Comparison of ENCODE assay signal across 15 cellular contexts in the genomic region with DNA sequence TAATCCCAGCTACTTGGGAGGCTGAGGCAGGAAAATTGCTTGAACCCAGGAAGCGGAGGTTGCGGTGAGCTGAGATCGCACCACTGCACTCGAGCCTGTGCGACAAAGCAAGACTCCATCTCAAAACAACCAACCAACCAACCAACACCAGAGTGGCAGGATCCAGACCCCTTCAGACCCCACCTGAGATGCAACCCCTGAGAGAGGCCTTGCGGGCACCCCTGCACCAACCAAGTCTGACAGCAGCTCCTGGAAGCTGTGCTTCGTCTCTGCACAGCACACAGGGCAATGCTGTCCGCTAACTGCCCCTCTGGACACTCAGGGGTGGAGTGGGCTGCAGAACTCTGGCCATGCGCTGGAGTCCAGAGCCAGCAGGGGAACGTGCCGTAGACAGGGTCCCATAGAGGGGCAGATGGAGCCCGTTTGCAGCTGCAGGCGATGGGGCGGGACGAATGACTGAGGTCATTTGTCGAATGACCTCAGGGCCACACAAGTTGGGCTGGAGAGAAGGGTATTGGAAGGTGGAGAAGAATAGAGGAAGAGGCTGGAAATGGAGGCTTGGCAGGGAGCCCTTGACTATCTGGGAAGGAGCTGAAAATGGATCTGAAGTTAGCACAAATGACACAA.
DNase-seq lines count a peak whose midpoint lies in the region; ATAC-seq, FAIRE-seq and TF ChIP-seq lines count a peak whose summit lies in the region.
"Had no signal": no experiment of that assay in that cellular context is flagged by ENCODE, and none has a peak within 500 bp of the region (broad histone marks: within the 10 kb centered on the region; RNA-seq: fewer than 3 reads in every experiment).

No MANE protein-coding gene starts in this region.

- no peak overlapping the region for H4K8ac ChIP-seq in neuronal stem cell (ENCODE audit: low read depth, low read length)

- no peak overlapping the region for H2AFZ ChIP-seq in neuronal stem cell (ENCODE audit: low read length)

- no peak overlapping the region for H2BK120ac ChIP-seq in neuronal stem cell (ENCODE audit: low read depth, low read length)

- H2AK5ac ChIP-seq in neuronal stem cell (ENCODE audit: low read depth, low read length) = no peak overlapping the region

- H3K9me3 ChIP-seq in kidney (ENCODE audit: control insufficient read depth in 1 of 2, low read length in 2 of 2) = no peaks in the 10 kb centered on the region
- H3K9me3 ChIP-seq in neuronal stem cell (replicated peaks in 1 of 2; ENCODE audit: control insufficient read depth in 2 of 2, insufficient read depth in 1 of 2, low read depth in 1 of 2, low read length in 2 of 2) = no peaks in the 10 kb centered on the region
- H3K9me3 ChIP-seq in CD8-positive, alpha-beta T cell (ENCODE audit: low read length) = no peaks in the 10 kb centered on the region
- H3K9me3 ChIP-seq: BE2C had no signal

- no peak for ATAC-seq in WTC11
- ATAC-seq in CD8-positive, alpha-beta T cell = no peak
- ATAC-seq in HG03039 (IDR thresholded peaks at IDR 0.05; ENCODE audit: unreplicated experiment) = no peak
- no peak for ATAC-seq in GM21786 (IDR thresholded peaks at IDR 0.05; ENCODE audit: unreplicated experiment)

- H3K4me2 ChIP-seq in neuronal stem cell (ENCODE audit: insufficient read depth, low read length, poor library complexity, severe bottlenecking) = peak overlapping the region; percentile 11

- peak overlapping the region; percentile 0 for H3K23ac ChIP-seq in neuronal stem cell (ENCODE audit: low read depth, low read length, poor library complexity)

- no peak overlapping the region for H3K27ac ChIP-seq in kidney (ENCODE audit: low read depth in 2 of 2, low read length in 2 of 2)
- H3K27ac ChIP-seq in neuronal stem cell (replicated peaks; ENCODE audit: low read length) = no peak overlapping the region
- H3K27ac ChIP-seq in CD8-positive, alpha-beta T cell (ENCODE audit: low read depth, low read length) = no peak overlapping the region
- H3K27ac ChIP-seq: C4-2B had no signal

- no peak overlapping the region for H4K91ac ChIP-seq in neuronal stem cell (ENCODE audit: low read depth, low read length, poor library complexity)

- H3K14ac ChIP-seq in neuronal stem cell (ENCODE audit: low read length) = no peak overlapping the region

- H3K27ac Mint-ChIP-seq in WTC11 = peak overlapping the region; percentile 21; the same call in 1 of the 2 replicates
- H3K27ac Mint-ChIP-seq in CD8-positive, alpha-beta T cell = no peak overlapping the region
- H3K27ac Mint-ChIP-seq: CD4-positive, alpha-beta T cell had no signal

- no peak for FAIRE-seq in kidney (lab: Jason Lieb, UNC)
- FAIRE-seq: H1 had no signal

- H3K27me3 Mint-ChIP-seq in WTC11 (ENCODE audit: low read depth) = no peaks in the 10 kb centered on the region
- peaks cover 21% of the 10 kb centered on the region for H3K27me3 Mint-ChIP-seq in CD8-positive, alpha-beta T cell (ENCODE audit: low read depth)

- no peaks in the 10 kb centered on the region for H3K36me3 ChIP-seq in kidney (ENCODE audit: control insufficient read depth in 1 of 2, insufficient read depth in 2 of 2, low read length in 2 of 2)
- H3K36me3 ChIP-seq in neuronal stem cell (replicated peaks in 1 of 2; ENCODE audit: control insufficient read depth in 2 of 2, insufficient read depth in 2 of 2, low read length in 2 of 2) = no peaks in the 10 kb centered on the region
- H3K36me3 ChIP-seq in CD8-positive, alpha-beta T cell (ENCODE audit: insufficient read depth, low read length) = no peaks in the 10 kb centered on the region
- H3K36me3 ChIP-seq: BE2C had no signal

- no peak overlapping the region for H3K4ac ChIP-seq in neuronal stem cell (ENCODE audit: low read length)

- H3K9ac ChIP-seq in kidney (ENCODE audit: low read length in 2 of 2) (no peak overlapping the region), neuronal stem cell (ENCODE audit: low read depth, low read length, poor library complexity) (no peak overlapping the region)

- POLR2A ChIA-PET in WTC11 (lab: Charles Lee) = interaction anchor here (1.0 kb wide), 1 partner anchor 63 kb away, joined by 3 read pairs; no protein-coding TSS in a partner anchor
- POLR2A ChIA-PET in CD8-positive, alpha-beta T cell (lab: Charles Lee) = no interaction called here

- H2BK5ac ChIP-seq in neuronal stem cell (ENCODE audit: low read length) = no peak overlapping the region

- no peaks in the 10 kb centered on the region for H3K36me3 Mint-ChIP-seq in WTC11
- H3K36me3 Mint-ChIP-seq in CD8-positive, alpha-beta T cell = no peaks in the 10 kb centered on the region

- H3K4me1 ChIP-seq in kidney (ENCODE audit: control insufficient read depth in 1 of 2, insufficient read depth in 1 of 2, low read depth in 1 of 2, low read length in 2 of 2) (no peaks in the 10 kb centered on the region), neuronal stem cell (ENCODE audit: control insufficient read depth in 2 of 2, insufficient read depth in 1 of 2, low read depth in 1 of 2, low read length in 2 of 2) (peaks cover 7 to 12% of the 10 kb centered on the region in 2 donors)
- no peaks in the 10 kb centered on the region for H3K4me1 ChIP-seq in CD8-positive, alpha-beta T cell (ENCODE audit: insufficient read depth, low read length)

- no peak overlapping the region for H3K4me3 Mint-ChIP-seq in WTC11
- H3K4me3 Mint-ChIP-seq in CD8-positive, alpha-beta T cell = no peak overlapping the region
- H3K4me3 Mint-ChIP-seq: CD4-positive, alpha-beta T cell; H9 had no signal

- DNase-seq in WTC11 (ENCODE audit: low spot score) (no peak), kidney (peak; percentile 63), neuronal stem cell (ENCODE audit: low spot score) (no peak), middle frontal gyrus (ENCODE audit: extremely low spot score, low spot score) (no peak)
- DNase-seq in CD8-positive, alpha-beta T cell = no peak
- DNase-seq: BE2C; CD4-positive, alpha-beta T cell; DMS153; DMS79; GDM1; H9 had no signal

- H3K9me3 Mint-ChIP-seq in WTC11 = no peaks in the 10 kb centered on the region
- H3K9me3 Mint-ChIP-seq in CD8-positive, alpha-beta T cell = no peaks in the 10 kb centered on the region
- H3K9me3 Mint-ChIP-seq: CD4-positive, alpha-beta T cell; H9 had no signal

- no peak overlapping the region for H3K4me3 ChIP-seq in kidney (ENCODE audit: low read length in 2 of 2)
- no peak overlapping the region for H3K4me3 ChIP-seq in neuronal stem cell (ENCODE audit: low read length in 2 of 2)
- H3K4me3 ChIP-seq in CD8-positive, alpha-beta T cell (ENCODE audit: low read depth, low read length) = no peak overlapping the region

- no peaks in the 10 kb centered on the region for H3K27me3 ChIP-seq in neuronal stem cell (ENCODE audit: control insufficient read depth in 3 of 3, insufficient read depth in 3 of 3, low read depth in 1 of 3, low read length in 3 of 3)
- no peaks in the 10 kb centered on the region for H3K27me3 ChIP-seq in CD8-positive, alpha-beta T cell (ENCODE audit: insufficient read depth, low read length)
- H3K27me3 ChIP-seq: BE2C had no signal

- no peak for TF ChIP-seq CTCF in WTC11 (IDR thresholded peaks at IDR 0.05)
- no peak for TF ChIP-seq CTCF in kidney (IDR thresholded peaks at IDR 0.05; ENCODE audit: borderline replicate concordance, extremely low read depth, insufficient read depth)
- TF ChIP-seq CTCF in CD8-positive, alpha-beta T cell (IDR thresholded peaks at IDR 0.05) = no peak

- H3K4me1 Mint-ChIP-seq in WTC11 = peaks cover 24% of the 10 kb centered on the region
- no peaks in the 10 kb centered on the region for H3K4me1 Mint-ChIP-seq in CD8-positive, alpha-beta T cell (ENCODE audit: low read depth)

- no CpG with 5 or more reads among the region's 16 CpGs for WGBS in neuronal stem cell (ENCODE audit: extremely low coverage in 2 of 2, insufficient read length in 2 of 2, insufficient replicate concordance in 1 of 2), 2 donors

- peak overlapping the region; percentile 73 for H3K18ac ChIP-seq in neuronal stem cell (ENCODE audit: low read length)

- H3K79me1 ChIP-seq in neuronal stem cell (ENCODE audit: low read depth, low read length) = peaks cover 2% of the 10 kb centered on the region

- intact Hi-C loops in kidney (cut with DNase I) = no loop called here
- intact Hi-C loops in CD8-positive, alpha-beta T cell (cut with DNase I, micrococcal nuclease) = no loop called here

- CTCF ChIA-PET in WTC11 (lab: Charles Lee) = no interaction called here
- CTCF ChIA-PET in CD8-positive, alpha-beta T cell (lab: Charles Lee) = interaction anchor here (1.2 kb wide), 1 partner anchor 11 kb away, joined by 3 read pairs; no protein-coding TSS in a partner anchor

- no peak overlapping the region for H2BK12ac ChIP-seq in neuronal stem cell (ENCODE audit: low read length)

- H2BK15ac ChIP-seq in neuronal stem cell (ENCODE audit: low read length) = no peak overlapping the region

TF ChIP-seq in WTC11, 78 proteins besides CTCF, POLR2A, EP300 and RAD21:
- no peak for TF ChIP-seq ATF1 (CRISPR knock-in tag; IDR thresholded peaks at IDR 0.05)
TF ChIP-seq in WTC11: peak in this region for 0.
